16 cellular contexts compared by ENCODE assay signal in genomic region chr9:33320230-33320567, GRCh38. TPM values are rescaled to one million over a fixed set of nuclear protein-coding genes. Genes with fewer than 3 reads are reported as not detected.
DNase-seq lines count a peak whose midpoint lies in the region; ATAC-seq, FAIRE-seq and TF ChIP-seq lines count a peak whose summit lies in the region.
"Had no signal": no experiment of that assay in that cellular context is flagged by ENCODE, and none has a peak within 500 bp of the region (broad histone marks: within the 10 kb centered on the region; RNA-seq: fewer than 3 reads in every experiment).

No MANE protein-coding gene starts in this region.

- H3K4me1 ChIP-seq in adipocyte (ENCODE audit: control insufficient read depth, insufficient read depth, low read length) (peaks cover 45% of the 10 kb centered on the region), keratinocyte (ENCODE audit: control insufficient read depth, extremely low read depth, insufficient read depth, low read length) (peaks cover 20% of the 10 kb centered on the region), stomach smooth muscle (ENCODE audit: control insufficient read depth, insufficient read depth, low read length) (no peaks in the 10 kb centered on the region)
- H3K4me1 ChIP-seq: upper lobe of right lung had no signal

- no peak for TF ChIP-seq CTCF in keratinocyte (optimal IDR thresholded peaks at IDR 0.05 in 1 of 3, IDR thresholded peaks at IDR 0.05 in 1 of 3, conservative IDR thresholded peaks at IDR 0.05 in 1 of 3; ENCODE audit: extremely low read depth in 1 of 3, insufficient read depth in 2 of 3, low read length in 3 of 3)

- H3K9me3 ChIP-seq in adipocyte (ENCODE audit: control insufficient read depth, low read length) (no peaks in the 10 kb centered on the region), keratinocyte (ENCODE audit: control insufficient read depth, low read depth, low read length) (no peaks in the 10 kb centered on the region), stomach smooth muscle (ENCODE audit: control insufficient read depth in 2 of 2, low read length in 2 of 2) (no peaks in the 10 kb centered on the region)
- H3K9me3 ChIP-seq: upper lobe of right lung had no signal

- FAIRE-seq in keratinocyte (lab: Jason Lieb, UNC): no peak
- FAIRE-seq: small intestine had no signal

- H3K4me3 ChIP-seq in adipocyte (ENCODE audit: low read length): peak overlapping the region; percentile 32
- no peak overlapping the region for H3K4me3 ChIP-seq in keratinocyte (ENCODE audit: control insufficient read depth in 2 of 3, extremely low read depth in 1 of 3, insufficient read depth in 2 of 3, low read depth in 1 of 3, low read length in 3 of 3)
- H3K4me3 ChIP-seq in stomach smooth muscle (ENCODE audit: low read length in 2 of 2): no peak overlapping the region
- H3K4me3 ChIP-seq: upper lobe of right lung had no signal

- peaks cover 2% of the 10 kb centered on the region for H3K9me1 ChIP-seq in keratinocyte (ENCODE audit: control insufficient read depth, extremely low read depth, insufficient read depth, low read length)

- CTCF ChIA-PET in T-cell (lab: Charles Lee): interaction anchor here in 1 of 2 donors (0.7 kb wide), 2 partner anchors 17 to 127 kb away, joined by 3 read pairs; no protein-coding TSS in a partner anchor

- peak overlapping the region; percentile 64 for H3K4me2 ChIP-seq in keratinocyte (ENCODE audit: control insufficient read depth, extremely low read depth, insufficient read depth, low read depth, low read length)

- H3K9me3 Mint-ChIP-seq in activated T-cell treated with anti-CD3 and anti-CD28 coated beads, Interleukin-2, amount 50 U/mL, for 72 hours: no peaks in the 10 kb centered on the region
- H3K9me3 Mint-ChIP-seq in T-cell: no peaks in the 10 kb centered on the region
- H3K9me3 Mint-ChIP-seq: activated naive CD8-positive, alpha-beta T cell treated with anti-CD3 and anti-CD28 coated beads, Interleukin-2, amount 10 ng/mL, durations not matched to agents 7 days and 5 days; dendritic cell treated with granulocyte-macrophage colony-stimulating factor and Interleukin-4, amounts not matched to agents 40 ng/mL and 50 ng/mL, for 4 days had no signal

- H3K4me3 Mint-ChIP-seq in activated T-cell treated with anti-CD3 and anti-CD28 coated beads, Interleukin-2, amount 50 U/mL, for 72 hours: peak overlapping the region; percentile 28 to 61
- no peak overlapping the region for H3K4me3 Mint-ChIP-seq in T-cell
- H3K4me3 Mint-ChIP-seq: activated naive CD8-positive, alpha-beta T cell treated with anti-CD3 and anti-CD28 coated beads, Interleukin-2, amount 10 ng/mL, durations not matched to agents 7 days and 5 days; dendritic cell treated with granulocyte-macrophage colony-stimulating factor and Interleukin-4, amounts not matched to agents 40 ng/mL and 50 ng/mL, for 4 days; nephron progenitor cell; T-helper 17 cell had no signal

- no peaks in the 10 kb centered on the region for H3K27me3 Mint-ChIP-seq in activated T-cell treated with anti-CD3 and anti-CD28 coated beads, Interleukin-2, amount 50 U/mL, for 72 hours (ENCODE audit: low read depth)
- no peaks in the 10 kb centered on the region for H3K27me3 Mint-ChIP-seq in T-cell
- H3K27me3 Mint-ChIP-seq: activated naive CD8-positive, alpha-beta T cell treated with anti-CD3 and anti-CD28 coated beads, Interleukin-2, amount 10 ng/mL, durations not matched to agents 7 days and 5 days; dendritic cell treated with granulocyte-macrophage colony-stimulating factor and Interleukin-4, amounts not matched to agents 40 ng/mL and 50 ng/mL, for 4 days; T-helper 17 cell had no signal

- peaks cover 30 to 58% of the 10 kb centered on the region in 2 donors for H3K36me3 Mint-ChIP-seq in activated T-cell treated with anti-CD3 and anti-CD28 coated beads, Interleukin-2, amount 50 U/mL, for 72 hours (ENCODE audit: insufficient read depth in 2 of 2)
- peaks cover 60% of the 10 kb centered on the region for H3K36me3 Mint-ChIP-seq in T-cell

- ATAC-seq in activated T-cell treated with anti-CD3 and anti-CD28 coated beads, Interleukin-2, amount 50 U/mL, for 72 hours (replicated peaks in 1 of 2): peak; percentile 56 to 61
- ATAC-seq in T-cell (replicated peaks in 1 of 4) (no peak), HG02798 (IDR thresholded peaks at IDR 0.05; ENCODE audit: poor library complexity, unreplicated experiment) (no peak)
- ATAC-seq: T-helper 17 cell, upper lobe of right lung had no signal

- no peaks in the 10 kb centered on the region for H3K79me2 ChIP-seq in keratinocyte (ENCODE audit: control insufficient read depth, insufficient read depth, low read length)

- peaks cover 22% of the 10 kb centered on the region for H3K4me1 Mint-ChIP-seq in activated T-cell treated with anti-CD3 and anti-CD28 coated beads, Interleukin-2, amount 50 U/mL, for 72 hours (ENCODE audit: low read depth)
- no peaks in the 10 kb centered on the region for H3K4me1 Mint-ChIP-seq in T-cell
- H3K4me1 Mint-ChIP-seq: nephron progenitor cell had no signal

- POLR2A ChIA-PET in T-cell (lab: Charles Lee): no interaction called here

- H2AFZ ChIP-seq in keratinocyte (ENCODE audit: control insufficient read depth, low read length): no peak overlapping the region

- H3K9ac ChIP-seq in adipocyte (ENCODE audit: low read length): peak overlapping the region; percentile 66
- peak overlapping the region; percentile 34 for H3K9ac ChIP-seq in keratinocyte (ENCODE audit: control insufficient read depth, extremely low read depth, insufficient read depth, low read length)
- H3K9ac ChIP-seq in stomach smooth muscle (ENCODE audit: low read length in 2 of 2): no peak overlapping the region

- no peak for DNase-seq in activated T-cell treated with anti-CD3 and anti-CD28 coated beads, Interleukin-2, amount 50 U/mL, for 72 hours
- no peak for DNase-seq in activated T-cell treated with anti-CD3 and anti-CD28 coated beads, Interleukin-2, amount 50 U/mL, for 1 hour
- no peak for DNase-seq in adipocyte (ENCODE audit: low read depth)
- no peak for DNase-seq in keratinocyte (ENCODE audit: low read depth, low spot score)
- DNase-seq in HCEC 1CT: no peak
- DNase-seq in T-cell: no peak
- DNase-seq: activated naive CD8-positive, alpha-beta T cell treated with anti-CD3 and anti-CD28 coated beads, Interleukin-2, amount 10 ng/mL, durations not matched to agents 7 days and 5 days; NCI-H146; NCI-H510A; nephron progenitor cell; small intestine; T-helper 17 cell; upper lobe of right lung had no signal

- no peaks in the 10 kb centered on the region for H4K20me1 ChIP-seq in keratinocyte (ENCODE audit: control insufficient read depth, extremely low read depth, insufficient read depth, low read length)

- H3K27me3 ChIP-seq in adipocyte (replicated peaks; ENCODE audit: control insufficient read depth, insufficient read depth, low read length) (no peaks in the 10 kb centered on the region), keratinocyte (ENCODE audit: control insufficient read depth, extremely low read depth, insufficient read depth, low read length) (no peaks in the 10 kb centered on the region), stomach smooth muscle (ENCODE audit: control insufficient read depth in 1 of 2, insufficient read depth in 2 of 2, low read length in 2 of 2) (no peaks in the 10 kb centered on the region)
- H3K27me3 ChIP-seq: upper lobe of right lung had no signal

- dilution Hi-C loops in keratinocyte (cut with MboI; ENCODE audit: extremely low pct_ligation_motif_present, low sequenced_read_pairs): no loop called here

- H3K27ac ChIP-seq in keratinocyte (ENCODE audit: control insufficient read depth, insufficient read depth, low read length) (peak overlapping the region; percentile 75), stomach smooth muscle (ENCODE audit: low read length) (peak overlapping the region; percentile 60)
- H3K27ac ChIP-seq: upper lobe of right lung had no signal

- H3K27ac Mint-ChIP-seq in activated T-cell treated with anti-CD3 and anti-CD28 coated beads, Interleukin-2, amount 50 U/mL, for 72 hours: peak overlapping the region; percentile 91
- H3K27ac Mint-ChIP-seq in T-cell: no peak overlapping the region
- H3K27ac Mint-ChIP-seq: activated naive CD8-positive, alpha-beta T cell treated with anti-CD3 and anti-CD28 coated beads, Interleukin-2, amount 10 ng/mL, durations not matched to agents 7 days and 5 days; dendritic cell treated with granulocyte-macrophage colony-stimulating factor and Interleukin-4, amounts not matched to agents 40 ng/mL and 50 ng/mL, for 4 days; T-helper 17 cell had no signal

- H3K36me3 ChIP-seq in adipocyte (ENCODE audit: control insufficient read depth, insufficient read depth, low read length, severe bottlenecking): peaks cover 72% of the 10 kb centered on the region
- H3K36me3 ChIP-seq in keratinocyte (ENCODE audit: control insufficient read depth in 2 of 2, extremely low read depth in 1 of 2, insufficient read depth in 2 of 2, low read length in 2 of 2): peaks cover 24 to 43% of the 10 kb centered on the region in 2 experiments
- peaks cover 37 to 41% of the 10 kb centered on the region in 2 donors for H3K36me3 ChIP-seq in stomach smooth muscle (ENCODE audit: control insufficient read depth in 2 of 2, insufficient read depth in 2 of 2, low read length in 2 of 2)

RNA-seq across cellular contexts. Expression of gene NFX1, which starts 29.9 kb away (rescaled TPM):
- total RNA-seq in activated T-cell treated with anti-CD3 and anti-CD28 coated beads, Interleukin-2, amount 50 U/mL, for 72 hours: 10 to 100 TPM; 31.2 to 40.3 TPM
- polyA plus RNA-seq in keratinocyte: 24.2 to 28.8 TPM (median 28.1 TPM) in 3 replicates
- polyA plus RNA-seq in keratinocyte (2011; ENCODE audit: low read depth): 25.5 TPM
- 18.2 and 24.3 TPM in 2 replicates for polyA plus RNA-seq in keratinocyte (2011; cell fraction: cytosol; rRNA removed)
- 47.5 and 49.6 TPM in 2 replicates for polyA plus RNA-seq in keratinocyte (2011; cell fraction: nucleus; rRNA removed)
- polyA plus RNA-seq in keratinocyte (2012; ENCODE audit: low replicate concordance): 20.0 and 25.9 TPM in 2 replicates
- polyA minus RNA-seq in keratinocyte: 39.4 to 62.6 TPM (median 56.1 TPM) in 3 replicates
- polyA minus RNA-seq in keratinocyte (2011; cell fraction: cytosol; rRNA and poly(A)+ RNA removed): 24.0 TPM
- 25.9 and 48.3 TPM in 2 replicates for polyA minus RNA-seq in keratinocyte (2011; cell fraction: nucleus; rRNA and poly(A)+ RNA removed)
- total RNA-seq in T-cell: 10 to 100 TPM; 41.5 to 55.8 (median 48.5) TPM

RNA-seq across cellular contexts. Expression of gene CHMP5, which starts 55.4 kb away (rescaled TPM):
- 100 to 1,000 TPM in 1 of 2 donors, 10 to 100 TPM in 1; 76.5 to 112 TPM for total RNA-seq in activated T-cell treated with anti-CD3 and anti-CD28 coated beads, Interleukin-2, amount 50 U/mL, for 72 hours
- 80.0 to 132 TPM (median 82.7 TPM) in 3 replicates for polyA plus RNA-seq in keratinocyte
- polyA plus RNA-seq in keratinocyte (2011; ENCODE audit: low read depth): 154 TPM
- polyA plus RNA-seq in keratinocyte (2011; cell fraction: cytosol; rRNA removed): 93.3 and 137 TPM in 2 replicates
- 59.9 and 92.7 TPM in 2 replicates for polyA plus RNA-seq in keratinocyte (2011; cell fraction: nucleus; rRNA removed)
- 72.5 and 125 TPM in 2 replicates for polyA plus RNA-seq in keratinocyte (2012; ENCODE audit: low replicate concordance)
- 2.2 to 32.5 TPM (median 14.6 TPM) in 3 replicates for polyA minus RNA-seq in keratinocyte
- 29.4 TPM for polyA minus RNA-seq in keratinocyte (2011; cell fraction: cytosol; rRNA and poly(A)+ RNA removed)
- 10.1 and 21.1 TPM in 2 replicates for polyA minus RNA-seq in keratinocyte (2011; cell fraction: nucleus; rRNA and poly(A)+ RNA removed)
- 10 to 100 TPM; 20.5 to 32.1 (median 30.8) TPM for total RNA-seq in T-cell

RNA-seq across cellular contexts. Expression of gene BAG1, which starts 55.7 kb away (rescaled TPM):
- total RNA-seq in activated T-cell treated with anti-CD3 and anti-CD28 coated beads, Interleukin-2, amount 50 U/mL, for 72 hours: 10 to 100 TPM; 52.5 to 60.3 TPM
- polyA plus RNA-seq in keratinocyte: 22.4 to 30.1 TPM (median 25.1 TPM) in 3 replicates
- polyA plus RNA-seq in keratinocyte (2011; ENCODE audit: low read depth): 60.0 TPM
- 25.8 and 35.4 TPM in 2 replicates for polyA plus RNA-seq in keratinocyte (2011; cell fraction: cytosol; rRNA removed)
- polyA plus RNA-seq in keratinocyte (2011; cell fraction: nucleus; rRNA removed): 32.7 and 39.1 TPM in 2 replicates
- polyA plus RNA-seq in keratinocyte (2012; ENCODE audit: low replicate concordance): 22.1 and 64.9 TPM in 2 replicates
- polyA minus RNA-seq in keratinocyte: 3.9 to 22.9 TPM (median 17.7 TPM) in 3 replicates
- polyA minus RNA-seq in keratinocyte (2011; cell fraction: cytosol; rRNA and poly(A)+ RNA removed): 16.9 TPM
- polyA minus RNA-seq in keratinocyte (2011; cell fraction: nucleus; rRNA and poly(A)+ RNA removed): 67.5 and 70.0 TPM in 2 replicates
- 10 to 100 TPM; 59.4 to 69.9 (median 62.4) TPM for total RNA-seq in T-cell

Comparison
In these comparisons a context has a peak if more than half of its experiments do, and no peak if none do; other contexts are left out.
1. ATAC-seq: peak in activated T-cell treated with anti-CD3 and anti-CD28 coated beads, Interleukin-2, amount 50 U/mL, for 72 hours (2 of 2); none in T-cell (0 of 4) and HG02798 (single experiment).
2. H3K4me3 Mint-ChIP-seq: peak in activated T-cell treated with anti-CD3 and anti-CD28 coated beads, Interleukin-2, amount 50 U/mL, for 72 hours (2 of 2); none in T-cell (0 of 3).
3. H3K9ac ChIP-seq: peak in adipocyte (single experiment) and keratinocyte (single experiment); none in stomach smooth muscle (0 of 2).